Comparison of ENCODE assay signal across 8 cellular contexts in genomic region chr14:39104078-39104801, GRCh38. TPM values are rescaled to one million over a fixed set of nuclear protein-coding genes. Genes with fewer than 3 reads are reported as not detected.
DNase-seq lines count a peak whose midpoint lies in the region; ATAC-seq and TF ChIP-seq lines count a peak whose summit lies in the region.
"Not testable (repeated sequence)": the region's sequence is repeated elsewhere in the genome, so short reads cannot be mapped to it uniquely, and the experiment has no call there.

No MANE protein-coding gene starts in this region.

- peaks cover 44% of the 10 kb centered on the region for H3K79me2 ChIP-seq in HCT116 (ENCODE audit: insufficient read depth, low read length)

- H3K9me2 ChIP-seq in HCT116 (ENCODE audit: insufficient read depth) = not testable (repeated sequence)

- POLR2A ChIA-PET in AG04450 (lab: Yijun Ruan, JAX) (interaction anchor here (0.7 to 2.9 kb wide), 5 partner anchors 10 to 163 kb away, joined by 3 to 19 read pairs (median 10); partner anchors contain the start of genes GEMIN2, PNN and TRAPPC6B), HCT116 (lab: Charles Lee) (interaction anchor here (1.3 to 3.2 kb wide), 2 partner anchors 10 to 128 kb away, joined by 4 to 19 read pairs; partner anchors contain the start of gene GEMIN2)

- BruUV-seq in HCT116 (replicated peaks; lab: Mats Ljungman, UMichigan) = not testable (repeated sequence)

- RAD21 ChIA-PET in HCT116 (lab: Charles Lee; ENCODE audit: low non-redundant PET in 1 of 2, low total read pairs in 2 of 2, uncharacterized antibody in 2 of 2, unreplicated experiment in 2 of 2) = not testable (repeated sequence)

- not testable (repeated sequence) for H3K9me3 Mint-ChIP-seq in activated naive CD4-positive, alpha-beta T cell treated with anti-CD3 and anti-CD28 coated beads, Interleukin-2, amount 50 U/mL, for 24 hours; dendritic cell treated with granulocyte-macrophage colony-stimulating factor and Interleukin-4, amounts not matched to agents 40 ng/mL and 50 ng/mL, for 4 days; naive B cell

- not testable (repeated sequence) for H3K27me3 ChIP-seq in AG04450 (ENCODE audit: control insufficient read depth, insufficient read depth, low read length); HCT116 (ENCODE audit: insufficient read depth, low read length); SJCRH30; left ventricle myocardium inferior (ENCODE audit: low read depth)

- peak overlapping the region; percentile 80 for H3K4me3 ChIP-seq in AG04450 (ENCODE audit: low read depth, low read length)
- H3K4me3 ChIP-seq in HCT116 (replicated peaks in 1 of 2; ENCODE audit: low read depth in 1 of 2, low read length in 2 of 2) = peak overlapping the region; percentile 73 to 78
- peak overlapping the region; percentile 81 for H3K4me3 ChIP-seq in SJCRH30
- peak overlapping the region; percentile 95 for H3K4me3 ChIP-seq in left ventricle myocardium inferior
- peak overlapping the region; percentile 59 to 96 (median 85) for H3K4me3 ChIP-seq in skin epidermis

- TF ChIP-seq RAD21 in HCT116 (IDR thresholded peaks at IDR 0.05; ENCODE audit: low read depth) = not testable (repeated sequence)

- H3K4me1 Mint-ChIP-seq in activated naive CD4-positive, alpha-beta T cell treated with anti-CD3 and anti-CD28 coated beads, Interleukin-2, amount 50 U/mL, for 24 hours = peaks cover 45% of the 10 kb centered on the region
- H3K4me1 Mint-ChIP-seq in dendritic cell treated with granulocyte-macrophage colony-stimulating factor and Interleukin-4, amounts not matched to agents 40 ng/mL and 50 ng/mL, for 4 days (ENCODE audit: low read depth) = peaks cover 35% of the 10 kb centered on the region
- peaks cover 19 to 46% (median 39%) of the 10 kb centered on the region in 3 donors for H3K4me1 Mint-ChIP-seq in naive B cell

- H3K9me3 ChIP-seq in AG04450 (ENCODE audit: control insufficient read depth, insufficient read depth, low read length); HCT116 (ENCODE audit: control insufficient read depth in 1 of 2, insufficient read depth in 1 of 2, low read depth in 1 of 2, low read length in 2 of 2); SJCRH30 (replicated peaks); left ventricle myocardium inferior (replicated peaks): not testable (repeated sequence)

- CTCF ChIA-PET in AG04450 (lab: Charles Lee) = interaction anchor here (0.7 to 1.7 kb wide), 2 partner anchors 10 to 326 kb away, joined by 6 to 8 read pairs; partner anchors contain the start of gene GEMIN2
- CTCF ChIA-PET in HCT116 (lab: Charles Lee) = interaction anchor here (0.9 kb wide), 1 partner anchor 10 kb away, joined by 3 read pairs; the partner anchor contains the start of gene GEMIN2

- intact Hi-C loops in HCT116 (cut with micrococcal nuclease); left ventricle myocardium inferior (cut with micrococcal nuclease): not testable (repeated sequence)
- intact Hi-C loops in dendritic cell treated with granulocyte-macrophage colony-stimulating factor and Interleukin-4, amounts not matched to agents 40 ng/mL and 50 ng/mL, for 4 days (cut with micrococcal nuclease) = loop anchor here (5.0 kb wide), 1 partner anchor 328 kb away; the partner anchor contains the start of gene FBXO33

- DNase-seq in AG04450 (ENCODE audit: low read depth, low spot score); HCT116 (ENCODE audit: low read depth, low spot score); SJCRH30; left ventricle myocardium inferior; naive B cell: not testable (repeated sequence)

- peak overlapping the region; percentile 97 for H3K27ac Mint-ChIP-seq in activated naive CD4-positive, alpha-beta T cell treated with anti-CD3 and anti-CD28 coated beads, Interleukin-2, amount 50 U/mL, for 24 hours
- H3K27ac Mint-ChIP-seq in dendritic cell treated with granulocyte-macrophage colony-stimulating factor and Interleukin-4, amounts not matched to agents 40 ng/mL and 50 ng/mL, for 4 days = peak overlapping the region; percentile 92
- H3K27ac Mint-ChIP-seq in naive B cell = peak overlapping the region; percentile 94 to 98 (median 96)

- ATAC-seq in HCT116; naive B cell (ENCODE audit: low read depth in 2 of 2): not testable (repeated sequence)

- peak overlapping the region; percentile 93 for H3K4me3 Mint-ChIP-seq in activated naive CD4-positive, alpha-beta T cell treated with anti-CD3 and anti-CD28 coated beads, Interleukin-2, amount 50 U/mL, for 24 hours
- H3K4me3 Mint-ChIP-seq in dendritic cell treated with granulocyte-macrophage colony-stimulating factor and Interleukin-4, amounts not matched to agents 40 ng/mL and 50 ng/mL, for 4 days = peak overlapping the region; percentile 97
- peak overlapping the region; percentile 93 to 99 (median 97) for H3K4me3 Mint-ChIP-seq in naive B cell

- H3K4me2 ChIP-seq in HCT116 (ENCODE audit: low read length) = peak overlapping the region; percentile 82

- not testable (repeated sequence) for H4K20me1 ChIP-seq in HCT116 (ENCODE audit: insufficient read depth)

- TF ChIP-seq POLR2A in HCT116 (IDR thresholded peaks at IDR 0.05; ENCODE audit: borderline replicate concordance, extremely low read depth, insufficient read depth, insufficient read length) = not testable (repeated sequence)

- H3K4me1 ChIP-seq in HCT116 (ENCODE audit: control insufficient read depth in 1 of 2, insufficient read depth in 2 of 2, low read length in 2 of 2) = peaks cover 6 to 21% of the 10 kb centered on the region in 2 experiments; a peak in 2 of 4 replicates
- not testable (repeated sequence) for H3K4me1 ChIP-seq in SJCRH30
- H3K4me1 ChIP-seq in left ventricle myocardium inferior = peaks cover 52% of the 10 kb centered on the region

- H2AFZ ChIP-seq in HCT116 (ENCODE audit: low read depth, low read length, poor library complexity, severe bottlenecking) = not testable (repeated sequence)

- H3K9ac ChIP-seq in HCT116 (ENCODE audit: low read length) = peak overlapping the region; percentile 80

- not testable (repeated sequence) for TF ChIP-seq CTCF in AG04450 (IDR thresholded peaks at IDR 0.05; ENCODE audit: low read depth, low read length); HCT116 (IDR thresholded peaks at IDR 0.05 in 2 of 3, conservative IDR thresholded peaks at IDR 0.05 in 1 of 3; ENCODE audit: borderline replicate concordance in 1 of 3, insufficient read depth in 1 of 3, low read depth in 2 of 3, low read length in 2 of 3); left ventricle myocardium inferior (IDR thresholded peaks at IDR 0.05; ENCODE audit: borderline replicate concordance)

- H3K27me3 Mint-ChIP-seq in activated naive CD4-positive, alpha-beta T cell treated with anti-CD3 and anti-CD28 coated beads, Interleukin-2, amount 50 U/mL, for 24 hours; dendritic cell treated with granulocyte-macrophage colony-stimulating factor and Interleukin-4, amounts not matched to agents 40 ng/mL and 50 ng/mL, for 4 days; naive B cell: not testable (repeated sequence)

- not testable (repeated sequence) for H3K36me3 ChIP-seq in HCT116 (ENCODE audit: control insufficient read depth in 1 of 2, insufficient read depth in 2 of 2, low read length in 2 of 2); SJCRH30; left ventricle myocardium inferior

- not testable (repeated sequence) for H3K27ac ChIP-seq in AG04450 (ENCODE audit: low read depth, low read length)
- H3K27ac ChIP-seq in HCT116 (ENCODE audit: low read depth, low read length) (peak overlapping the region; percentile 79), SJCRH30 (peak overlapping the region; percentile 79; the same call in 1 of the 2 replicates), left ventricle myocardium inferior (replicated peaks) (peak overlapping the region; percentile 97), skin epidermis (peak overlapping the region in 20 of 21 experiments; percentile 2 to 100 (median 94))

- not testable (repeated sequence) for H3K36me3 Mint-ChIP-seq in activated naive CD4-positive, alpha-beta T cell treated with anti-CD3 and anti-CD28 coated beads, Interleukin-2, amount 50 U/mL, for 24 hours; naive B cell
- H3K36me3 Mint-ChIP-seq in dendritic cell treated with granulocyte-macrophage colony-stimulating factor and Interleukin-4, amounts not matched to agents 40 ng/mL and 50 ng/mL, for 4 days (ENCODE audit: low read depth) = peaks cover 15% of the 10 kb centered on the region

RNA-seq across cellular contexts. Expression of gene SEC23A, which starts 1.2 kb away (rescaled TPM):
- polyA plus RNA-seq in AG04450 (2011; rRNA removed) (289 and 310 TPM in 2 replicates), naive B cell (ENCODE audit: low read depth in 6 of 6) (10 to 100 TPM; 25.4 to 32.4 (median 28.9) TPM)
- polyA minus RNA-seq in AG04450 (2011; rRNA and poly(A)+ RNA removed) = 361 and 545 TPM in 2 replicates
- total RNA-seq in HCT116 (2021; ENCODE audit: unreplicated experiment) (81.7 TPM), left ventricle myocardium inferior (75.0 TPM)
- 43.0 and 43.1 TPM in 2 replicates for polyA plus RNA-seq in HCT116 (2012)
- 144 and 147 TPM in 2 replicates for total RNA-seq in SJCRH30 (2014; rRNA removed; shearing (Covaris generic))

RNA-seq across cellular contexts. Expression of gene GEMIN2, which starts 9.9 kb away (rescaled TPM):
- polyA plus RNA-seq in AG04450 (2011; rRNA removed) (9.7 and 15.4 TPM in 2 replicates), naive B cell (ENCODE audit: low read depth in 6 of 6) (10 to 100 TPM; 12.9 to 23.9 (median 14.6) TPM)
- polyA minus RNA-seq in AG04450 (2011; rRNA and poly(A)+ RNA removed) = 6.9 and 7.2 TPM in 2 replicates
- total RNA-seq in HCT116 (2021; ENCODE audit: unreplicated experiment) (27.3 TPM), left ventricle myocardium inferior (6.5 TPM)
- 10.2 and 17.4 TPM in 2 replicates for polyA plus RNA-seq in HCT116 (2012)
- total RNA-seq in SJCRH30 (2014; rRNA removed; shearing (Covaris generic)) = 60.0 and 73.6 TPM in 2 replicates
